ENCODE assay signal across 11 cellular contexts in the genomic region with DNA sequence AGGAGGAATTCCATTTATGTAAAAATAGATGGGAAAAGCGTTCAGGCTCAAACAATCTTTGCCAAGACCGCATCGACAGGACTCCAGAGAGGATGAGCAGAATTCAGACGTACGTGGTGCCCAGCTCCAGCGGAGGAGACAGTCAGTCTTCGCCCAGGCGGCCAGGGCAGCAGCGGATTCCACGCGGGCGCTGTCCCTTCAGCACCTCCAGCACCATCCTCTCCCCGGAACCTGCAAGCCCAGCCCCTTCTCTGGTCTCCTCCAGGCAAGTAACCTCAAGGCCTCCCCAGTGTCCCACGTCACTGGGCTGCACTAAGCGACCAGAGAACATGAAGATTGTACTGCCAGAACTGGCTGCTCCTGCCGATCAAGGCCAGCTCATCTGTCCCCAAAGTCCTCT. TPM values are rescaled to one million over a fixed set of nuclear protein-coding genes. Genes with fewer than 3 reads are reported as not detected.
DNase-seq lines count a peak whose midpoint lies in the region; ATAC-seq and TF ChIP-seq lines count a peak whose summit lies in the region.
"Had no signal": no experiment of that assay in that cellular context is flagged by ENCODE, and none has a peak within 500 bp of the region (broad histone marks: within the 10 kb centered on the region; RNA-seq: fewer than 3 reads in every experiment).

No MANE protein-coding gene starts in this region.

- DNase-seq in Right ventricle myocardium superior (no peak), left ventricle myocardium inferior (no peak), NT2/D1 (ENCODE audit: low read depth, low spot score) (peak; percentile 62), fibroblast of mammary gland (ENCODE audit: low read depth) (peak; percentile 13), renal cortical epithelial cell (ENCODE audit: low read depth) (peak; percentile 13), SW480 (ENCODE audit: low spot score) (no peak), osteocyte (ENCODE audit: extremely low spot score, unreplicated experiment) (no peak)
- DNase-seq: MV-4-11 had no signal

- H3K36me3 Mint-ChIP-seq in osteocyte (ENCODE audit: unreplicated experiment), result no peaks in the 10 kb centered on the region

- TF ChIP-seq CTCF in left ventricle myocardium inferior (IDR thresholded peaks at IDR 0.05; ENCODE audit: borderline replicate concordance) (no peak), fibroblast of mammary gland (conservative IDR thresholded peaks at IDR 0.05; ENCODE audit: control insufficient read depth, insufficient read depth, low read depth, low read length) (no peak), osteocyte (IDR thresholded peaks at IDR 0.05) (no peak)

- H3K4me3 Mint-ChIP-seq in osteocyte (ENCODE audit: unreplicated experiment), result no peak overlapping the region

- no peaks in the 10 kb centered on the region for H3K9me3 Mint-ChIP-seq in osteocyte (ENCODE audit: unreplicated experiment)

- ATAC-seq in Right ventricle myocardium superior (ENCODE audit: poor library complexity) (peak; percentile 59), HG03442 (IDR thresholded peaks at IDR 0.05; ENCODE audit: unreplicated experiment) (no peak)
- ATAC-seq: gastrocnemius medialis had no signal

- H3K36me3 ChIP-seq in left ventricle myocardium inferior (no peaks in the 10 kb centered on the region), NT2/D1 (ENCODE audit: insufficient read depth, insufficient read length, low read length) (peaks cover 4% of the 10 kb centered on the region)
- H3K36me3 ChIP-seq: gastrocnemius medialis had no signal

- H3K9me3 ChIP-seq in left ventricle myocardium inferior (replicated peaks) (no peaks in the 10 kb centered on the region), NT2/D1 (ENCODE audit: insufficient read depth, low read length) (no peaks in the 10 kb centered on the region)
- H3K9me3 ChIP-seq: gastrocnemius medialis had no signal

- no peak overlapping the region for H3K27ac Mint-ChIP-seq in osteocyte (ENCODE audit: unreplicated experiment)

- H3K4me1 ChIP-seq in left ventricle myocardium inferior, result peaks cover 12% of the 10 kb centered on the region
- H3K4me1 ChIP-seq in NT2/D1 (ENCODE audit: insufficient read depth, insufficient read length), result peaks cover 38% of the 10 kb centered on the region

- peaks cover 32% of the 10 kb centered on the region for H3K27me3 Mint-ChIP-seq in osteocyte (ENCODE audit: unreplicated experiment)

- no peaks in the 10 kb centered on the region for H3K4me1 Mint-ChIP-seq in osteocyte (ENCODE audit: unreplicated experiment)

- H3K27ac ChIP-seq in left ventricle myocardium inferior (replicated peaks), result no peak overlapping the region
- H3K27ac ChIP-seq: gastrocnemius medialis had no signal

- H3K9ac ChIP-seq in NT2/D1 (ENCODE audit: insufficient read length, low read depth), result no peak overlapping the region

- H3K27me3 ChIP-seq in left ventricle myocardium inferior (ENCODE audit: low read depth) (peaks cover 96% of the 10 kb centered on the region), NT2/D1 (ENCODE audit: insufficient read depth, insufficient read length) (peaks cover 32% of the 10 kb centered on the region)

- intact Hi-C loops in Right ventricle myocardium superior (cut with DNase I), result no loop called here
- intact Hi-C loops in left ventricle myocardium inferior (cut with micrococcal nuclease), result no loop called here

- no peak overlapping the region for H3K4me3 ChIP-seq in left ventricle myocardium inferior
- no peak overlapping the region for H3K4me3 ChIP-seq in NT2/D1 (ENCODE audit: insufficient read length, low read depth)
- H3K4me3 ChIP-seq in fibroblast of mammary gland (ENCODE audit: control insufficient read depth, low read depth, low read length), result no peak overlapping the region
- H3K4me3 ChIP-seq: gastrocnemius medialis had no signal

RNA-seq across cellular contexts. Expression of a gene that starts 2.8 kb away (rescaled TPM):
- total RNA-seq in Right ventricle myocardium superior (0.89 TPM), left ventricle myocardium inferior (2.3 TPM), renal cortical epithelial cell (not detected in 2 replicates), osteocyte (not detected in 2 replicates)
- total RNA-seq: gastrocnemius medialis, subcutaneous adipose tissue had no signal

RNA-seq across cellular contexts. Expression of a gene that starts 23.7 kb away (rescaled TPM):
- 1,229 TPM for total RNA-seq in Right ventricle myocardium superior
- total RNA-seq in left ventricle myocardium inferior, result 1,286 TPM
- 4.5 and 29.3 TPM in 2 replicates for total RNA-seq in renal cortical epithelial cell
- total RNA-seq in osteocyte, result 0.56 and 0.68 TPM in 2 replicates
- total RNA-seq: subcutaneous adipose tissue had no signal

RNA-seq across cellular contexts. Expression of a gene that starts 45.4 kb away (rescaled TPM):
- 246 TPM for total RNA-seq in Right ventricle myocardium superior
- total RNA-seq in left ventricle myocardium inferior, result 371 TPM
- 7.3 and 49.8 TPM in 2 replicates for total RNA-seq in renal cortical epithelial cell
- total RNA-seq in osteocyte, result 220 and 239 TPM in 2 replicates

Comparison
In these comparisons a context has a peak if more than half of its experiments do, and no peak if none do; other contexts are left out.
1. DNase-seq: peak in NT2/D1 (single experiment), fibroblast of mammary gland (single experiment) and renal cortical epithelial cell (single experiment); none in Right ventricle myocardium superior (single experiment), left ventricle myocardium inferior (single experiment), SW480 (single experiment) and osteocyte (single experiment).
2. RNA of a gene that starts 23.7 kb away (total RNA-seq): 1,286 TPM in left ventricle myocardium inferior (single experiment) and 1,229 TPM in Right ventricle myocardium superior (single experiment); 4.5 to 29.3 TPM in renal cortical epithelial cell and 0.56 to 0.68 TPM in osteocyte; every median in the first group is over 10 times any median in the second.